8 cellular contexts compared by ENCODE assay signal in genomic region chr1:235128453-235129328, GRCh38.
A peak's percentile ranks its signal among the peaks of the same experiment; 100 is the strongest.
DNase-seq lines count a peak whose midpoint lies in the region; ATAC-seq lines count a peak whose summit lies in the region.

Gene TOMM20, minus strand, starts transcription at chr1:235128837. Its CDS starts 122 bp downstream, at chr1:235128715.

- peak within 1 kb of the TSS; percentile 96 for H3K27ac Mint-ChIP-seq in memory B cell

- peak within 1 kb of the TSS; percentile 96 for H3K27ac ChIP-seq in effector memory CD4-positive, alpha-beta T cell (ENCODE audit: insufficient read depth, low read length, poor library complexity, severe bottlenecking)

- DNase-seq in CMK (ENCODE audit: low read depth) (peak; percentile 99), HS-5 (ENCODE audit: low read depth) (peak; percentile 94), memory B cell (ENCODE audit: low spot score in 2 of 2) (peak; percentile 91 to 93)
- DNase-seq in NK-92 treated with Interleukin-12 subunit alpha and Interleukin-12 subunit beta, amount 100 ng/mL, for 24 hours (lab: John Stamatoyannopoulos, UW): peak; percentile 90
- DNase-seq in activated CD8-positive, alpha-beta memory T cell treated with anti-CD3 and anti-CD28 coated beads for 24 hours: peak; percentile 96
- peak; percentile 90 to 93 (median 92) for DNase-seq in effector memory CD4-positive, alpha-beta T cell
- peak; percentile 81 for DNase-seq in stimulated activated CD8-positive, alpha-beta memory T cell treated with anti-CD3 and anti-CD28 coated beads, Interleukin-12 subunit alpha, Interleukin-12 subunit beta, amount 100 ng/mL, for 24 hours (ENCODE audit: extremely low read depth)

- peaks cover 11% of the 10 kb centered on the region for H3K36me3 ChIP-seq in effector memory CD4-positive, alpha-beta T cell (ENCODE audit: control insufficient read depth, insufficient read depth, low read length)

- H3K4me3 ChIP-seq in effector memory CD4-positive, alpha-beta T cell (ENCODE audit: insufficient read depth, low read depth, low read length, poor library complexity, severe bottlenecking): peak within 1 kb of the TSS; percentile 92

- H3K27me3 ChIP-seq in effector memory CD4-positive, alpha-beta T cell (replicated peaks; ENCODE audit: control insufficient read depth, insufficient read depth, low read length, poor library complexity, severe bottlenecking): no peaks in the 10 kb centered on the region

- ATAC-seq in GM19468 (IDR thresholded peaks at IDR 0.05; ENCODE audit: extremely low read depth, unreplicated experiment): peak; percentile 83
- ATAC-seq in memory B cell (ENCODE audit: low read depth): peak; percentile 94

- peak within 1 kb of the TSS; percentile 97 for H3K4me3 Mint-ChIP-seq in memory B cell

- H3K9me3 ChIP-seq in effector memory CD4-positive, alpha-beta T cell (ENCODE audit: control insufficient read depth, low read length): no peaks in the 10 kb centered on the region

- H3K9me3 Mint-ChIP-seq in memory B cell: no peaks in the 10 kb centered on the region

- H3K4me1 Mint-ChIP-seq in memory B cell: peaks cover 26% of the 10 kb centered on the region

- H3K27me3 Mint-ChIP-seq in memory B cell: no peaks in the 10 kb centered on the region

- H3K4me1 ChIP-seq in effector memory CD4-positive, alpha-beta T cell (ENCODE audit: control insufficient read depth, insufficient read depth, low read length, poor library complexity, severe bottlenecking): peaks cover 26% of the 10 kb centered on the region

- H3K36me3 Mint-ChIP-seq in memory B cell: peaks cover 13% of the 10 kb centered on the region

Comparison
In these comparisons a context has a peak if more than half of its experiments do, and no peak if none do; other contexts are left out.
1. Peak in every context shown above with its lines: DNase-seq, ATAC-seq, H3K4me3 ChIP-seq and H3K27ac ChIP-seq.